ENCODE assay signal across 1 cellular context in the genomic region with DNA sequence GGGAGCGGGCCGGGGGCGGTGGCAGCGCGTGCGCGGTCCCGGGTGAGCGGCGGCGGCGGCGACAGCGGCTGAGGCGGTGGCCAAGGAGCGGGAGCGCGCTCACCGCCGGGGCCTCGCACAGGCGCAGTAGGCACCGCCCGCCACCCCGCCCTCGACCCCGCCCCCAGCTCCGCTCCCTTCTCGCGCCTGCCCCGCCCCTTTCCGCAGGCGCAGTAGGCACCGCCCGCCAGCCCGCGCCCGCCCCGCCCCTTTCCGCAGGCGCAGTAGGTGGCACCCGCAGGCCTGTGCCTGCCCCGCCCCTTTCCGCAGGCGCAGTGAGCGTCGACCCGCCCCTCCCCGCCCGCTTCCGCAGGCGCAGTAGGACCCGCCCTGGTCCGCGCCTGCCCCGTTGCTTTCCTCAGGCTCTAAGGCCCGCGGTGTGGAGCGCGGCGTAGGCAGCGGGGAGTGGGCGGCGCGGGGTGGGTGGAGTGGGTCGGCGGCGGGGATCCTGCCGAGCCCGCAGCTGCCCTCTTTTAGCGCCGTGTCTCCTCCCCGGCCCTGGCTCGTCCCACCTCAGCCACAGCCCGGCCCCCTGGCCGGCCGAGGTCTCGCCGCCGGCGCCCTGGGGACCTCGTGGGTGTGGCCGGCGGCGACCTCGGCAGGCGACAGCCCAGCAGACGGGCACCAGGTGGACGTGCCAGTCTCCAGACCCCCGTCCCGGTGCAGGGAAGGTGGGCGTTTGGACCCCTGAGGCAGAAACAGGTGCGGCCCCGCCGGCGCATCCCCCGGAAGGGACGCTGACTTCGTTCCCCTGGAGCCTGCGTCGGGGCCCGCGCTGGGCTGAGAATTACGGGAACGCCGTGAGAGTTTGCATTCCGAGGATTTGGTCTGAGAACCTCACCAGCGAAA.
TF ChIP-seq lines count a peak whose summit lies in the region.

A gene with protein sequence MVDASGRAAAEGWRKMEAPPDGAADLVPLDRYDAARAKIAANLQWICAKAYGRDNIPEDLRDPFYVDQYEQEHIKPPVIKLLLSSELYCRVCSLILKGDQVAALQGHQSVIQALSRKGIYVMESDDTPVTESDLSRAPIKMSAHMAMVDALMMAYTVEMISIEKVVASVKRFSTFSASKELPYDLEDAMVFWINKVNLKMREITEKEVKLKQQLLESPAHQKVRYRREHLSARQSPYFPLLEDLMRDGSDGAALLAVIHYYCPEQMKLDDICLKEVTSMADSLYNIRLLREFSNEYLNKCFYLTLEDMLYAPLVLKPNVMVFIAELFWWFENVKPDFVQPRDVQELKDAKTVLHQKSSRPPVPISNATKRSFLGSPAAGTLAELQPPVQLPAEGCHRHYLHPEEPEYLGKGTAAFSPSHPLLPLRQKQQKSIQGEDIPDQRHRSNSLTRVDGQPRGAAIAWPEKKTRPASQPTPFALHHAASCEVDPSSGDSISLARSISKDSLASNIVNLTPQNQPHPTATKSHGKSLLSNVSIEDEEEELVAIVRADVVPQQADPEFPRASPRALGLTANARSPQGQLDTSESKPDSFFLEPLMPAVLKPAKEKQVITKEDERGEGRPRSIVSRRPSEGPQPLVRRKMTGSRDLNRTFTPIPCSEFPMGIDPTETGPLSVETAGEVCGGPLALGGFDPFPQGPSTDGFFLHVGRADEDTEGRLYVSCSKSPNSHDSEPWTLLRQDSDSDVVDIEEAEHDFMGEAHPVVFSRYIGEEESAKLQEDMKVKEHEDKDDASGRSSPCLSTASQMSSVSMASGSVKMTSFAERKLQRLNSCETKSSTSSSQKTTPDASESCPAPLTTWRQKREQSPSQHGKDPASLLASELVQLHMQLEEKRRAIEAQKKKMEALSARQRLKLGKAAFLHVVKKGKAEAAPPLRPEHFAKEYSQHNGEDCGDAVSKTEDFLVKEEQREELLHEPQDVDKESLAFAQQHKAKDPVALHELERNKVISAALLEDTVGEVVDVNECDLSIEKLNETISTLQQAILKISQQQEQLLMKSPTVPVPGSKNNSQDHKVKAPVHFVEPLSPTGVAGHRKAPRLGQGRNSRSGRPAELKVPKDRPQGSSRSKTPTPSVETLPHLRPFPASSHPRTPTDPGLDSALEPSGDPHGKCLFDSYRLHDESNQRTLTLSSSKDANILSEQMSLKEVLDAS (N-terminal part only) (minus strand): TSS at position 101 of the 888 bp plus-strand sequence. CDS start 387 bp downstream, outside the sequence.

TF ChIP-seq in K562, 482 proteins besides CTCF, POLR2A, EP300 and RAD21 (continued from another document and continues in another):
- TF ChIP-seq, protein P1, sequence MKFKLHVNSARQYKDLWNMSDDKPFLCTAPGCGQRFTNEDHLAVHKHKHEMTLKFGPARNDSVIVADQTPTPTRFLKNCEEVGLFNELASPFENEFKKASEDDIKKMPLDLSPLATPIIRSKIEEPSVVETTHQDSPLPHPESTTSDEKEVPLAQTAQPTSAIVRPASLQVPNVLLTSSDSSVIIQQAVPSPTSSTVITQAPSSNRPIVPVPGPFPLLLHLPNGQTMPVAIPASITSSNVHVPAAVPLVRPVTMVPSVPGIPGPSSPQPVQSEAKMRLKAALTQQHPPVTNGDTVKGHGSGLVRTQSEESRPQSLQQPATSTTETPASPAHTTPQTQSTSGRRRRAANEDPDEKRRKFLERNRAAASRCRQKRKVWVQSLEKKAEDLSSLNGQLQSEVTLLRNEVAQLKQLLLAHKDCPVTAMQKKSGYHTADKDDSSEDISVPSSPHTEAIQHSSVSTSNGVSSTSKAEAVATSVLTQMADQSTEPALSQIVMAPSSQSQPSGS (CRISPR knock-in tag; IDR thresholded peaks at IDR 0.05): no peak
- TF ChIP-seq, protein P2, sequence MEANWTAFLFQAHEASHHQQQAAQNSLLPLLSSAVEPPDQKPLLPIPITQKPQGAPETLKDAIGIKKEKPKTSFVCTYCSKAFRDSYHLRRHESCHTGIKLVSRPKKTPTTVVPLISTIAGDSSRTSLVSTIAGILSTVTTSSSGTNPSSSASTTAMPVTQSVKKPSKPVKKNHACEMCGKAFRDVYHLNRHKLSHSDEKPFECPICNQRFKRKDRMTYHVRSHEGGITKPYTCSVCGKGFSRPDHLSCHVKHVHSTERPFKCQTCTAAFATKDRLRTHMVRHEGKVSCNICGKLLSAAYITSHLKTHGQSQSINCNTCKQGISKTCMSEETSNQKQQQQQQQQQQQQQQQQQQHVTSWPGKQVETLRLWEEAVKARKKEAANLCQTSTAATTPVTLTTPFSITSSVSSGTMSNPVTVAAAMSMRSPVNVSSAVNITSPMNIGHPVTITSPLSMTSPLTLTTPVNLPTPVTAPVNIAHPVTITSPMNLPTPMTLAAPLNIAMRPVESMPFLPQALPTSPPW (CRISPR knock-in tag; IDR thresholded peaks at IDR 0.05): peak; percentile 98
- TF ChIP-seq SP1 (CRISPR knock-in tag; IDR thresholded peaks at IDR 0.05) (peak; percentile 73), FIP1L1 (IDR thresholded peaks at IDR 0.05; ENCODE audit: low read depth, low read length, poor library complexity, severe bottlenecking) (peak; percentile 51), HIVEP1 (CRISPR knock-in tag; IDR thresholded peaks at IDR 0.05) (peak; percentile 49; the same call in 1 of the 2 replicates), GTF2E2 (tag; IDR thresholded peaks at IDR 0.05) (no peak), CXXC5 (CRISPR knock-in tag; IDR thresholded peaks at IDR 0.05) (peak; percentile 51; the same call in 1 of the 2 replicates), ZNF217 (CRISPR knock-in tag; IDR thresholded peaks at IDR 0.05) (no peak), HDAC1 (IDR thresholded peaks at IDR 0.05) (peak in 1 of 2 experiments; percentile 68; a peak in 2 of 4 replicates), ZNF551 (CRISPR knock-in tag; IDR thresholded peaks at IDR 0.05) (no peak), RBBP5 (IDR thresholded peaks at IDR 0.05; ENCODE audit: borderline replicate concordance, insufficient read depth, low read length, poor library complexity, severe bottlenecking) (peak; percentile 67), SIN3A (IDR thresholded peaks at IDR 0.05; ENCODE audit: borderline replicate concordance in 2 of 2, control insufficient read depth in 1 of 2, low read depth in 2 of 2, low read length in 2 of 2) (peak in 1 of 2 experiments; percentile 62; a peak in 1 of 4 replicates), ZBTB1 (CRISPR knock-in tag; IDR thresholded peaks at IDR 0.05; ENCODE audit: borderline replicate concordance, low read depth) (peak; percentile 46; the same call in 1 of the 2 replicates), RB1 (IDR thresholded peaks at IDR 0.05; ENCODE audit: low read depth) (peak; percentile 39; the same call in 1 of the 2 replicates), RBFOX2 (IDR thresholded peaks at IDR 0.05; ENCODE audit: low read depth, low read length) (peak; percentile 73), CREBBP (IDR thresholded peaks at IDR 0.05; ENCODE audit: low read depth, low read length) (no peak), ZNF311 (CRISPR knock-in tag; IDR thresholded peaks at IDR 0.05) (no peak), ZFP1 (CRISPR knock-in tag; IDR thresholded peaks at IDR 0.05) (no peak), RBM34 (IDR thresholded peaks at IDR 0.05; ENCODE audit: borderline replicate concordance, insufficient read depth, low read length) (0 out of 2 replicates have a peak, but pooled peaks have one; percentile 40), ZNF212 (CRISPR knock-in tag; IDR thresholded peaks at IDR 0.05) (no peak), SETDB1 (IDR thresholded peaks at IDR 0.05; ENCODE audit: low read length) (no peak), E2F3 (CRISPR knock-in tag; IDR thresholded peaks at IDR 0.05) (peak; percentile 35; the same call in 1 of the 2 replicates), DPF2 (IDR thresholded peaks at IDR 0.05) (0 out of 2 replicates have a peak, but pooled peaks have one; percentile 16), ZNF175 (CRISPR knock-in tag; IDR thresholded peaks at IDR 0.05; ENCODE audit: low read depth) (no peak), ZNF24 (IDR thresholded peaks at IDR 0.05) (no peak), KAT8 (IDR thresholded peaks at IDR 0.05; ENCODE audit: low read depth) (no peak)
- TF ChIP-seq, protein P3, sequence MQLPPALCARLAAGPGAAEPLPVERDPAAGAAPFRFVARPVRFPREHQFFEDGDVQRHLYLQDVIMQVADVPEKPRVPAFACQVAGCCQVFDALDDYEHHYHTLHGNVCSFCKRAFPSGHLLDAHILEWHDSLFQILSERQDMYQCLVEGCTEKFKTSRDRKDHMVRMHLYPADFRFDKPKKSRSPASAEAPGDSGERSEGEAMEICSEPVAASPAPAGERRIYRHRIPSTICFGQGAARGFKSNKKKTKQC (CRISPR knock-in tag; IDR thresholded peaks at IDR 0.05): no peak
- TF ChIP-seq, protein P4, sequence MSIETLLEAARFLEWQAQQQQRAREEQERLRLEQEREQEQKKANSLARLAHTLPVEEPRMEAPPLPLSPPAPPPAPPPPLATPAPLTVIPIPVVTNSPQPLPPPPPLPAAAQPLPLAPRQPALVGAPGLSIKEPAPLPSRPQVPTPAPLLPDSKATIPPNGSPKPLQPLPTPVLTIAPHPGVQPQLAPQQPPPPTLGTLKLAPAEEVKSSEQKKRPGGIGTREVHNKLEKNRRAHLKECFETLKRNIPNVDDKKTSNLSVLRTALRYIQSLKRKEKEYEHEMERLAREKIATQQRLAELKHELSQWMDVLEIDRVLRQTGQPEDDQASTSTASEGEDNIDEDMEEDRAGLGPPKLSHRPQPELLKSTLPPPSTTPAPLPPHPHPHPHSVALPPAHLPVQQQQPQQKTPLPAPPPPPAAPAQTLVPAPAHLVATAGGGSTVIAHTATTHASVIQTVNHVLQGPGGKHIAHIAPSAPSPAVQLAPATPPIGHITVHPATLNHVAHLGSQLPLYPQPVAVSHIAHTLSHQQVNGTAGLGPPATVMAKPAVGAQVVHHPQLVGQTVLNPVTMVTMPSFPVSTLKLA (conservative IDR thresholded peaks at IDR 0.05): peak in 1 of 2 experiments; percentile 78; a peak in 3 of 4 replicates
- TF ChIP-seq, protein P5, sequence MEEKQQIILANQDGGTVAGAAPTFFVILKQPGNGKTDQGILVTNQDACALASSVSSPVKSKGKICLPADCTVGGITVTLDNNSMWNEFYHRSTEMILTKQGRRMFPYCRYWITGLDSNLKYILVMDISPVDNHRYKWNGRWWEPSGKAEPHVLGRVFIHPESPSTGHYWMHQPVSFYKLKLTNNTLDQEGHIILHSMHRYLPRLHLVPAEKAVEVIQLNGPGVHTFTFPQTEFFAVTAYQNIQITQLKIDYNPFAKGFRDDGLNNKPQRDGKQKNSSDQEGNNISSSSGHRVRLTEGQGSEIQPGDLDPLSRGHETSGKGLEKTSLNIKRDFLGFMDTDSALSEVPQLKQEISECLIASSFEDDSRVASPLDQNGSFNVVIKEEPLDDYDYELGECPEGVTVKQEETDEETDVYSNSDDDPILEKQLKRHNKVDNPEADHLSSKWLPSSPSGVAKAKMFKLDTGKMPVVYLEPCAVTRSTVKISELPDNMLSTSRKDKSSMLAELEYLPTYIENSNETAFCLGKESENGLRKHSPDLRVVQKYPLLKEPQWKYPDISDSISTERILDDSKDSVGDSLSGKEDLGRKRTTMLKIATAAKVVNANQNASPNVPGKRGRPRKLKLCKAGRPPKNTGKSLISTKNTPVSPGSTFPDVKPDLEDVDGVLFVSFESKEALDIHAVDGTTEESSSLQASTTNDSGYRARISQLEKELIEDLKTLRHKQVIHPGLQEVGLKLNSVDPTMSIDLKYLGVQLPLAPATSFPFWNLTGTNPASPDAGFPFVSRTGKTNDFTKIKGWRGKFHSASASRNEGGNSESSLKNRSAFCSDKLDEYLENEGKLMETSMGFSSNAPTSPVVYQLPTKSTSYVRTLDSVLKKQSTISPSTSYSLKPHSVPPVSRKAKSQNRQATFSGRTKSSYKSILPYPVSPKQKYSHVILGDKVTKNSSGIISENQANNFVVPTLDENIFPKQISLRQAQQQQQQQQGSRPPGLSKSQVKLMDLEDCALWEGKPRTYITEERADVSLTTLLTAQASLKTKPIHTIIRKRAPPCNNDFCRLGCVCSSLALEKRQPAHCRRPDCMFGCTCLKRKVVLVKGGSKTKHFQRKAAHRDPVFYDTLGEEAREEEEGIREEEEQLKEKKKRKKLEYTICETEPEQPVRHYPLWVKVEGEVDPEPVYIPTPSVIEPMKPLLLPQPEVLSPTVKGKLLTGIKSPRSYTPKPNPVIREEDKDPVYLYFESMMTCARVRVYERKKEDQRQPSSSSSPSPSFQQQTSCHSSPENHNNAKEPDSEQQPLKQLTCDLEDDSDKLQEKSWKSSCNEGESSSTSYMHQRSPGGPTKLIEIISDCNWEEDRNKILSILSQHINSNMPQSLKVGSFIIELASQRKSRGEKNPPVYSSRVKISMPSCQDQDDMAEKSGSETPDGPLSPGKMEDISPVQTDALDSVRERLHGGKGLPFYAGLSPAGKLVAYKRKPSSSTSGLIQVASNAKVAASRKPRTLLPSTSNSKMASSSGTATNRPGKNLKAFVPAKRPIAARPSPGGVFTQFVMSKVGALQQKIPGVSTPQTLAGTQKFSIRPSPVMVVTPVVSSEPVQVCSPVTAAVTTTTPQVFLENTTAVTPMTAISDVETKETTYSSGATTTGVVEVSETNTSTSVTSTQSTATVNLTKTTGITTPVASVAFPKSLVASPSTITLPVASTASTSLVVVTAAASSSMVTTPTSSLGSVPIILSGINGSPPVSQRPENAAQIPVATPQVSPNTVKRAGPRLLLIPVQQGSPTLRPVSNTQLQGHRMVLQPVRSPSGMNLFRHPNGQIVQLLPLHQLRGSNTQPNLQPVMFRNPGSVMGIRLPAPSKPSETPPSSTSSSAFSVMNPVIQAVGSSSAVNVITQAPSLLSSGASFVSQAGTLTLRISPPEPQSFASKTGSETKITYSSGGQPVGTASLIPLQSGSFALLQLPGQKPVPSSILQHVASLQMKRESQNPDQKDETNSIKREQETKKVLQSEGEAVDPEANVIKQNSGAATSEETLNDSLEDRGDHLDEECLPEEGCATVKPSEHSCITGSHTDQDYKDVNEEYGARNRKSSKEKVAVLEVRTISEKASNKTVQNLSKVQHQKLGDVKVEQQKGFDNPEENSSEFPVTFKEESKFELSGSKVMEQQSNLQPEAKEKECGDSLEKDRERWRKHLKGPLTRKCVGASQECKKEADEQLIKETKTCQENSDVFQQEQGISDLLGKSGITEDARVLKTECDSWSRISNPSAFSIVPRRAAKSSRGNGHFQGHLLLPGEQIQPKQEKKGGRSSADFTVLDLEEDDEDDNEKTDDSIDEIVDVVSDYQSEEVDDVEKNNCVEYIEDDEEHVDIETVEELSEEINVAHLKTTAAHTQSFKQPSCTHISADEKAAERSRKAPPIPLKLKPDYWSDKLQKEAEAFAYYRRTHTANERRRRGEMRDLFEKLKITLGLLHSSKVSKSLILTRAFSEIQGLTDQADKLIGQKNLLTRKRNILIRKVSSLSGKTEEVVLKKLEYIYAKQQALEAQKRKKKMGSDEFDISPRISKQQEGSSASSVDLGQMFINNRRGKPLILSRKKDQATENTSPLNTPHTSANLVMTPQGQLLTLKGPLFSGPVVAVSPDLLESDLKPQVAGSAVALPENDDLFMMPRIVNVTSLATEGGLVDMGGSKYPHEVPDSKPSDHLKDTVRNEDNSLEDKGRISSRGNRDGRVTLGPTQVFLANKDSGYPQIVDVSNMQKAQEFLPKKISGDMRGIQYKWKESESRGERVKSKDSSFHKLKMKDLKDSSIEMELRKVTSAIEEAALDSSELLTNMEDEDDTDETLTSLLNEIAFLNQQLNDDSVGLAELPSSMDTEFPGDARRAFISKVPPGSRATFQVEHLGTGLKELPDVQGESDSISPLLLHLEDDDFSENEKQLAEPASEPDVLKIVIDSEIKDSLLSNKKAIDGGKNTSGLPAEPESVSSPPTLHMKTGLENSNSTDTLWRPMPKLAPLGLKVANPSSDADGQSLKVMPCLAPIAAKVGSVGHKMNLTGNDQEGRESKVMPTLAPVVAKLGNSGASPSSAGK (IDR thresholded peaks at IDR 0.05): no peak
